Comparison of ENCODE assay signal across 7 cellular contexts in genomic region chr6:75570671-75571070, GRCh38. TPM values are rescaled to one million over a fixed set of nuclear protein-coding genes. Genes with fewer than 3 reads are reported as not detected.
DNase-seq lines count a peak whose midpoint lies in the region; TF ChIP-seq lines count a peak whose summit lies in the region.
"Not testable (repeated sequence)": the region's sequence is repeated elsewhere in the genome, so short reads cannot be mapped to it uniquely, and the experiment has no call there.

No MANE protein-coding gene starts in this region.

- in situ Hi-C loops in GM23248 (cut with MboI); astrocyte of the spinal cord (cut with HindIII; ENCODE audit: low sequenced_read_pairs): not testable (repeated sequence)

- H3K36me3 ChIP-seq in GM23248 (ENCODE audit: low read depth), result not testable (repeated sequence)

- H3K27me3 ChIP-seq in GM23248 (replicated peaks; ENCODE audit: insufficient read depth), result not testable (repeated sequence)

- H3K4me3 ChIP-seq in AG10803 (ENCODE audit: low read length); GM23248; astrocyte of the spinal cord (ENCODE audit: low read depth, low read length); epithelial cell of esophagus (ENCODE audit: low read length); fibroblast of pulmonary artery (replicated peaks; ENCODE audit: low read depth, low read length): not testable (repeated sequence)

- not testable (repeated sequence) for H4K20me1 ChIP-seq in GM23248 (ENCODE audit: insufficient read depth)

- H3K27ac ChIP-seq in GM23248, result not testable (repeated sequence)

- H3K9ac ChIP-seq in GM23248, result not testable (repeated sequence)

- H3K4me1 ChIP-seq in GM23248 (ENCODE audit: insufficient read depth), result not testable (repeated sequence)

- not testable (repeated sequence) for H2AFZ ChIP-seq in GM23248

- DNase-seq in AG10803 (ENCODE audit: low read depth) (peak; percentile 37), GM23248 (peak; percentile 45), NCI-H226 (peak; percentile 24), astrocyte of the spinal cord (ENCODE audit: low read depth, low spot score) (peak; percentile 29), epithelial cell of esophagus (ENCODE audit: low read depth) (peak; percentile 16), fibroblast of pulmonary artery (ENCODE audit: low read depth) (peak; percentile 30), non-pigmented ciliary epithelial cell (ENCODE audit: low read depth) (peak; percentile 18)

- H3K4me2 ChIP-seq in GM23248 (ENCODE audit: unreplicated experiment), result peak overlapping the region; percentile 5

- TF ChIP-seq CTCF in AG10803 (conservative IDR thresholded peaks at IDR 0.05; ENCODE audit: low read length); astrocyte of the spinal cord (IDR thresholded peaks at IDR 0.05; ENCODE audit: low read depth, low read length); epithelial cell of esophagus (IDR thresholded peaks at IDR 0.05; ENCODE audit: insufficient read depth, low read depth, low read length, missing control alignments); fibroblast of pulmonary artery (IDR thresholded peaks at IDR 0.05; ENCODE audit: low read length, missing control alignments): not testable (repeated sequence)

- H3K9me3 ChIP-seq in GM23248 (ENCODE audit: low read depth), result not testable (repeated sequence)

- not testable (repeated sequence) for H3K79me2 ChIP-seq in GM23248 (ENCODE audit: insufficient read depth)

- H3F3A ChIP-seq in GM23248 (ENCODE audit: insufficient read depth), result not testable (repeated sequence)

- 84 to 89% methylated on average over 6 of the region's 6 CpGs for WGBS in GM23248 (ENCODE audit: low coverage in 1 of 2, low lambda C conversion rate in 2 of 2, missing lambda C conversion rate in 2 of 2), 2 experiments

- not testable (repeated sequence) for H3K9me2 ChIP-seq in GM23248 (ENCODE audit: insufficient read depth)

RNA-seq across cellular contexts. Expression of gene SENP6, which starts 31.0 kb away (rescaled TPM):
- 50.8 and 67.9 TPM in 2 replicates for total RNA-seq in GM23248 (2014; rRNA removed; shearing (Covaris generic))
- 43.1 and 45.8 TPM in 2 replicates for polyA plus RNA-seq in GM23248 (2016; fragmentation: Nextera tagmentation; extraction: Ambion mirVana)
